14 cellular contexts compared by ENCODE assay signal in genomic region chr1:43034195-43034658, GRCh38.
DNase-seq lines count a peak whose midpoint lies in the region; TF ChIP-seq lines count a peak whose summit lies in the region.
"Had no signal": no experiment of that assay in that cellular context is flagged by ENCODE, and none has a peak within 500 bp of the region (broad histone marks: within the 10 kb centered on the region; RNA-seq: fewer than 3 reads in every experiment).

No MANE protein-coding gene starts in this region.

- H3K4me3 ChIP-seq in Peyer's patch (no peak overlapping the region), stomach (no peak overlapping the region)
- H3K4me3 ChIP-seq: GM23248, thoracic aorta had no signal

- peak; percentile 48 for DNase-seq in DMS53 (lab: John Stamatoyannopoulos, UW)
- no peak for DNase-seq in DMS53 treated with DMSO at 0.1 percent for 48 hours (lab: John Stamatoyannopoulos, UW; ENCODE audit: unreplicated experiment)
- DNase-seq in Peyer's patch = peak in 2 of 3 donors; percentile 64 to 71
- DNase-seq in endothelial cell (ENCODE audit: low spot score) = peak; percentile 22
- no peak for DNase-seq in neural crest cell (ENCODE audit: low read depth, low spot score)
- no peak for DNase-seq in stomach
- no peak for DNase-seq in medulla oblongata (ENCODE audit: extremely low spot score)
- DNase-seq in GM10248 (ENCODE audit: extremely low spot score) = no peak
- DNase-seq: activated gamma-delta T cell, GM23248, naive B cell, NCI-H510A treated with DMSO at 0.1 percent for 48 hours had no signal

- 39 to 73% (median 62%) methylated on average over 3 of the region's 3 CpGs for WGBS in stomach, 5 donors

- intact Hi-C loops in stomach (cut with DNase I; ENCODE audit: low total_unique reads) = no loop called here

- TF ChIP-seq POLR2A in Peyer's patch (IDR thresholded peaks at IDR 0.05) (no peak), stomach (IDR thresholded peaks at IDR 0.05) (no peak)

- H3K36me3 ChIP-seq in Peyer's patch (no peaks in the 10 kb centered on the region), stomach (no peaks in the 10 kb centered on the region)
- H3K36me3 ChIP-seq: thoracic aorta had no signal

- H3K27ac ChIP-seq in Peyer's patch (peak overlapping the region in 2 of 4 donors; percentile 33 to 40), stomach (no peak overlapping the region)
- H3K27ac ChIP-seq: 22Rv1, GM23248, thoracic aorta had no signal

- TF ChIP-seq CTCF in Peyer's patch (IDR thresholded peaks at IDR 0.05) (no peak), endothelial cell (IDR thresholded peaks at IDR 0.05; ENCODE audit: unreplicated experiment) (no peak), neural crest cell (conservative IDR thresholded peaks at IDR 0.05) (no peak), stomach (IDR thresholded peaks at IDR 0.05) (no peak), GM10248 (IDR thresholded peaks at IDR 0.05; ENCODE audit: control extremely low read depth, extremely low read depth, low read depth, missing control alignments) (no peak)

- H3K4me1 ChIP-seq in Peyer's patch (peaks cover 0 to 14% (median 3%) of the 10 kb centered on the region in 4 donors), stomach (peaks cover 0 to 12% (median 0%) of the 10 kb centered on the region in 4 donors)

- H3K9me3 ChIP-seq in Peyer's patch (no peaks in the 10 kb centered on the region), stomach (no peaks in the 10 kb centered on the region)
- H3K9me3 ChIP-seq: thoracic aorta had no signal

- H3K9me3 Mint-ChIP-seq in endothelial cell (ENCODE audit: unreplicated experiment) (no peaks in the 10 kb centered on the region), neural crest cell (no peaks in the 10 kb centered on the region)
- H3K9me3 Mint-ChIP-seq: naive B cell had no signal

- H3K4me3 Mint-ChIP-seq in endothelial cell (ENCODE audit: unreplicated experiment) = no peak overlapping the region
- no peak overlapping the region for H3K4me3 Mint-ChIP-seq in neural crest cell
- H3K4me3 Mint-ChIP-seq: naive B cell had no signal

- H3K27me3 Mint-ChIP-seq in endothelial cell (ENCODE audit: unreplicated experiment) = peaks cover under 1% of the 10 kb centered on the region
- no peaks in the 10 kb centered on the region for H3K27me3 Mint-ChIP-seq in neural crest cell (ENCODE audit: low read depth)

- H3K4me1 Mint-ChIP-seq in endothelial cell (ENCODE audit: unreplicated experiment) (peaks cover 34% of the 10 kb centered on the region), neural crest cell (peaks cover 56% of the 10 kb centered on the region)

- no peaks in the 10 kb centered on the region for H3K27me3 ChIP-seq in Peyer's patch
- H3K27me3 ChIP-seq in stomach = no peaks in the 10 kb centered on the region

- POLR2A ChIA-PET in GM10248 (lab: Yijun Ruan, JAX) = no interaction called here

- CTCF ChIA-PET in GM10248 (lab: Yijun Ruan, JAX) = interaction anchor here (1.3 to 1.6 kb wide), 3 partner anchors 9 to 456 kb away, joined by 3 to 4 read pairs (median 4); no protein-coding TSS in a partner anchor

- H3K27ac Mint-ChIP-seq in endothelial cell (ENCODE audit: unreplicated experiment) (peak overlapping the region; percentile 97), neural crest cell (ENCODE audit: unreplicated experiment) (peak overlapping the region; percentile 58)

- no peak for TF ChIP-seq EP300 in stomach (IDR thresholded peaks at IDR 0.05)

- H3K36me3 Mint-ChIP-seq in endothelial cell (ENCODE audit: low read depth, unreplicated experiment) = no peaks in the 10 kb centered on the region
- H3K36me3 Mint-ChIP-seq in neural crest cell (ENCODE audit: low read depth) = no peaks in the 10 kb centered on the region
- H3K36me3 Mint-ChIP-seq: naive B cell had no signal

Comparison
In these comparisons a context has a peak if more than half of its experiments do, and no peak if none do; other contexts are left out.
1. DNase-seq: peak in DMS53 (single experiment), Peyer's patch (2 of 3) and endothelial cell (single experiment); none in DMS53 treated with DMSO at 0.1 percent for 48 hours (single experiment), neural crest cell (single experiment), stomach (single experiment), medulla oblongata (single experiment) and GM10248 (single experiment).